Comparison of ENCODE assay signal across 9 cellular contexts in the genomic region with DNA sequence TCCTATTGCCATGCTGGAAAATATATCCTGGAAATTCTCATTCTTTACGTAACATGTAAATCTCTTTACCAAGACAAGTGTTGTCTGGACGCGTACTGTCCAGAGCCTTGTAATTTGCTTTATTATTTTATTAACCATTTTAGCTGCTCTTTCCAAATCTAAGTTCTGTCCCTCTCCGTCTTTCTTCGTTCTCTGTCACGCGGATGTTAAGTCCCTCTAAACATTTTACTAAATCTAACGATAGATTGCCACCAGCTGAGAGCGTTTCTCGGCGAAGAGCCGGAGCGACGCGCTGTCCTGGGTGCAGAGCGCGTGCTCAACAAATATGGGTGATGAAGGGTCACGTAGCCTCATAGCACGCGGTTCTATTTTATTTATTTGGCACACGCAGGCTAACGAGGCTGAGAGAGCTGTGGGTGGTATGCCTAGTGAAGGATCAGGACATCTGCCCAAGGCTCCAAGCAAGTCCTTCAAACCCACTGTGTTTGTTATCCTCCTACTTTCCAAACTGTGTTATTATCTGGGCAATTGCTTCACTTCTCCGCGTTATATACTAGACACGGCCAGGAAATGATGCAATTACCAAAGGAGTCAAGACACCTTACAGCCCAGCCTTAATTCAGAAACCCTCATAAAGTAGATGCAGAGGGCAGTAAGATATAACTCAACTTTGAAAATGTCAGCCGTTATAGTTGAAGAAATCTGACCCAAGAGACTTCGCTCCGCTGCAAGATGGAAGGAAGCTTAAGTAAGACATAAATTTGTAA. TPM values are rescaled to one million over a fixed set of nuclear protein-coding genes. Genes with fewer than 3 reads are reported as not detected.
DNase-seq lines count a peak whose midpoint lies in the region; ATAC-seq and TF ChIP-seq lines count a peak whose summit lies in the region.
"Had no signal": no experiment of that assay in that cellular context is flagged by ENCODE, and none has a peak within 500 bp of the region (broad histone marks: within the 10 kb centered on the region; RNA-seq: fewer than 3 reads in every experiment).

No MANE protein-coding gene starts in this region.

- no peaks in the 10 kb centered on the region for H3K27me3 ChIP-seq in left lung

- H3K36me3 ChIP-seq in left lung: no peaks in the 10 kb centered on the region

- intact Hi-C loops in left lung (cut with DNase I): loop anchor here in 1 of 2 donors (5.0 kb wide), 1 partner anchor 192 kb away; no protein-coding TSS in a partner anchor

- H3K4me3 ChIP-seq in AG10803 (ENCODE audit: low read length): peak overlapping the region; percentile 79
- H3K4me3 ChIP-seq in WI38 (ENCODE audit: low read depth, low read length): peak overlapping the region; percentile 80
- peak overlapping the region; percentile 46 to 65 for H3K4me3 ChIP-seq in left lung

- H3K9me3 ChIP-seq in left lung: no peaks in the 10 kb centered on the region

- H3K27ac ChIP-seq in cingulate gyrus (ENCODE audit: low read depth, low read length): peak overlapping the region; percentile 88
- H3K27ac ChIP-seq in left lung: peak overlapping the region; percentile 96 to 99

- ATAC-seq in GM18870 (IDR thresholded peaks at IDR 0.05; ENCODE audit: unreplicated experiment) (peak; percentile 59), HG03095 (IDR thresholded peaks at IDR 0.05; ENCODE audit: unreplicated experiment) (peak; percentile 68), left lung (peak; percentile 89)

- peak; percentile 83 for DNase-seq in AG10803 (ENCODE audit: low read depth)
- DNase-seq in NCI-H2227 (lab: John Stamatoyannopoulos, UW; ENCODE audit: unreplicated experiment): peak; percentile 59
- DNase-seq in left lung: peak; percentile 54 to 82
- peak in 2 of 3 experiments; percentile 42 to 49 for DNase-seq in stimulated activated CD4-positive, alpha-beta T cell treated with anti-CD3 and anti-CD28 coated beads, TNF-alpha, amount 100 ng/mL, for 24 hours (ENCODE audit: low read depth in 3 of 3)

- H3K4me1 ChIP-seq in left lung: peaks cover 7 to 14% of the 10 kb centered on the region in 2 donors

- TF ChIP-seq CTCF in AG10803 (conservative IDR thresholded peaks at IDR 0.05; ENCODE audit: low read length) (no peak), WI38 (IDR thresholded peaks at IDR 0.05; ENCODE audit: low read depth, low read length) (no peak), left lung (IDR thresholded peaks at IDR 0.05) (no peak)

RNA-seq across cellular contexts. Expression of gene NCOA7, which starts 10.0 kb away (rescaled TPM):
- 10 to 100 TPM; 52.8 to 94.3 TPM for total RNA-seq in left lung

RNA-seq across cellular contexts. Expression of gene HEY2, which starts 31.3 kb away (rescaled TPM):
- 1 to 10 TPM; 1.4 to 3.6 TPM for total RNA-seq in left lung
- total RNA-seq: T-helper 1 cell treated with Interleukin-12 subunit alpha and Interleukin-12 subunit beta and Interleukin-4 antibody, amounts not matched to agents 30 ng/mL and 1 ng/mL, for 36 hours had no signal

Comparison
In these comparisons a context has a peak if more than half of its experiments do, and no peak if none do; other contexts are left out.
1. Peak in every context shown above with its lines: DNase-seq, ATAC-seq, H3K4me3 ChIP-seq and H3K27ac ChIP-seq.